ENCODE assay signal across 1 cellular context in genomic region chrX:101390664-101391525, GRCh38.
TF ChIP-seq lines count a peak whose summit lies in the region.

RPL36A (plus strand) TSS chrX:101391011; CDS start chrX:101391044, 33 bp downstream.

TF ChIP-seq in HepG2, 621 proteins besides CTCF, POLR2A, EP300 and RAD21 (continued from another document and continues in another):
- TF ChIP-seq TEF (CRISPR knock-in tag; IDR thresholded peaks at IDR 0.05) (no peak), ZNF674 (CRISPR knock-in tag; IDR thresholded peaks at IDR 0.05; ENCODE audit: low read depth) (no peak), ZNF101 (CRISPR knock-in tag; IDR thresholded peaks at IDR 0.05; ENCODE audit: borderline replicate concordance, low read depth) (no peak), ZNF512 (CRISPR knock-in tag; IDR thresholded peaks at IDR 0.05) (no peak), MTF1 (CRISPR knock-in tag; IDR thresholded peaks at IDR 0.05) (no peak), ZNF160 (CRISPR knock-in tag; IDR thresholded peaks at IDR 0.05) (no peak), ZSCAN9 (CRISPR knock-in tag; IDR thresholded peaks at IDR 0.05; ENCODE audit: borderline replicate concordance) (no peak), PCBP2 (optimal IDR thresholded peaks at IDR 0.05; ENCODE audit: low read depth, low read length, poor library complexity, severe bottlenecking) (no peak), HDAC2 (CRISPR knock-in tag; IDR thresholded peaks at IDR 0.05) (no peak), AFF4 (CRISPR knock-in tag; IDR thresholded peaks at IDR 0.05) (0 out of 2 replicates have a peak, but pooled peaks have one; percentile 60), IKZF1 (IDR thresholded peaks at IDR 0.05) (no peak), ZNF335 (CRISPR knock-in tag; IDR thresholded peaks at IDR 0.05) (0 out of 2 replicates have a peak, but pooled peaks have one; percentile 18), ZNF3 (CRISPR knock-in tag; IDR thresholded peaks at IDR 0.05) (no peak), KLF16 (CRISPR knock-in tag; IDR thresholded peaks at IDR 0.05) (peak in 1 of 2 experiments; percentile 67; a peak in 1 of 4 replicates), ZNF597 (CRISPR knock-in tag; IDR thresholded peaks at IDR 0.05) (no peak), KLF9 (CRISPR knock-in tag; IDR thresholded peaks at IDR 0.05; ENCODE audit: low read depth) (no peak), NFYC (CRISPR knock-in tag; IDR thresholded peaks at IDR 0.05) (no peak), KAT7 (CRISPR knock-in tag; IDR thresholded peaks at IDR 0.05; ENCODE audit: borderline replicate concordance) (0 out of 2 replicates have a peak, but pooled peaks have one; percentile 24), SMARCE1 (IDR thresholded peaks at IDR 0.05; ENCODE audit: borderline replicate concordance) (no peak), GFI1 (CRISPR knock-in tag; IDR thresholded peaks at IDR 0.05; ENCODE audit: borderline replicate concordance) (0 out of 2 replicates have a peak, but pooled peaks have one; percentile 20), RFX5 (IDR thresholded peaks at IDR 0.05; ENCODE audit: low read depth, low read length) (no peak), SIX4 (CRISPR knock-in tag; IDR thresholded peaks at IDR 0.05) (no peak), PATZ1 (CRISPR knock-in tag; IDR thresholded peaks at IDR 0.05) (peak; percentile 64), SNAPC4 (CRISPR knock-in tag; IDR thresholded peaks at IDR 0.05) (no peak), ZNF83 (CRISPR knock-in tag; IDR thresholded peaks at IDR 0.05; ENCODE audit: borderline replicate concordance) (no peak), KDM6A (CRISPR knock-in tag; IDR thresholded peaks at IDR 0.05; ENCODE audit: low read depth) (no peak), PHF20 (CRISPR knock-in tag; IDR thresholded peaks at IDR 0.05) (peak; percentile 82), ZBTB8A (CRISPR knock-in tag; IDR thresholded peaks at IDR 0.05; ENCODE audit: borderline replicate concordance, low read depth) (no peak), ZNF720 (CRISPR knock-in tag; IDR thresholded peaks at IDR 0.05) (no peak), CREM (IDR thresholded peaks at IDR 0.05) (peak; percentile 55; the same call in 1 of the 2 replicates), CREM (CRISPR knock-in tag; IDR thresholded peaks at IDR 0.05) (no peak), ZNF607 (CRISPR knock-in tag; IDR thresholded peaks at IDR 0.05; ENCODE audit: borderline replicate concordance) (no peak), GATAD1 (CRISPR knock-in tag; IDR thresholded peaks at IDR 0.05) (peak; percentile 83), ZNF781 (CRISPR knock-in tag; IDR thresholded peaks at IDR 0.05; ENCODE audit: borderline replicate concordance, not compliant biosample characterization) (no peak), RBFOX2 (IDR thresholded peaks at IDR 0.05; ENCODE audit: low read depth, low read length) (no peak; the same call in none of the 2 replicates), GMEB2 (CRISPR knock-in tag; IDR thresholded peaks at IDR 0.05; ENCODE audit: low read depth) (no peak), PHF8 (CRISPR knock-in tag; IDR thresholded peaks at IDR 0.05) (peak; percentile 75), ZNF557 (CRISPR knock-in tag; IDR thresholded peaks at IDR 0.05) (no peak), ATF6 (CRISPR knock-in tag; conservative IDR thresholded peaks at IDR 0.05) (no peak), ZBTB14 (CRISPR knock-in tag; IDR thresholded peaks at IDR 0.05) (no peak), EED (CRISPR knock-in tag; IDR thresholded peaks at IDR 0.05) (no peak), SRY (CRISPR knock-in tag; IDR thresholded peaks at IDR 0.05) (no peak)
